Comparison of ENCODE assay signal across 32 cellular contexts in genomic region chr4:150743564-150744342, GRCh38.
A peak's percentile ranks its signal among the peaks of the same experiment; 100 is the strongest.
DNase-seq lines count a peak whose midpoint lies in the region; ATAC-seq, FAIRE-seq and TF ChIP-seq lines count a peak whose summit lies in the region.
"Had no signal": no experiment of that assay in that cellular context is flagged by ENCODE, and none has a peak within 500 bp of the region (broad histone marks: within the 10 kb centered on the region; RNA-seq: fewer than 3 reads in every experiment).

No MANE protein-coding gene starts in this region.

- H3K4me2 ChIP-seq in HepG2 (ENCODE audit: low read depth, low read length) (no peak overlapping the region), hepatocyte (no peak overlapping the region)

- no peaks in the 10 kb centered on the region for H3K36me3 ChIP-seq in HepG2 (replicated peaks in 1 of 2; ENCODE audit: control insufficient read depth in 1 of 2, insufficient read depth in 2 of 2, low read length in 2 of 2)
- no peaks in the 10 kb centered on the region for H3K36me3 ChIP-seq in right lobe of liver
- peaks cover 7% of the 10 kb centered on the region; the same call in 1 of the 2 replicates for H3K36me3 ChIP-seq in RWPE2 (ENCODE audit: low read depth)
- no peaks in the 10 kb centered on the region for H3K36me3 ChIP-seq in hepatocyte (replicated peaks; ENCODE audit: insufficient read depth, low read depth)
- H3K36me3 ChIP-seq: gastrocnemius medialis, left ventricle myocardium inferior, right atrium auricular region, WERI-Rb-1 had no signal

- no peak for TF ChIP-seq POLR2A in HepG2 (IDR thresholded peaks at IDR 0.05; ENCODE audit: insufficient read depth in 1 of 2, low read depth in 2 of 2, low read length in 2 of 2)
- no peak for TF ChIP-seq POLR2A in right lobe of liver (IDR thresholded peaks at IDR 0.05)

- no peak for TF ChIP-seq RAD21 in HepG2 (CRISPR knock-in tag; IDR thresholded peaks at IDR 0.05)

- no peaks in the 10 kb centered on the region for H3K27me3 Mint-ChIP-seq in stimulated activated memory B cell treated with anti-CD40 and anti-IgM and Interleukin-4, amounts not matched to agents 10 μg/mL and 1 μg/mL and 100 μg/mL, for 72 hours
- H3K27me3 Mint-ChIP-seq: activated CD4-positive, alpha-beta T cell treated with anti-CD3 and anti-CD28 coated beads, Interleukin-2, amount 10 ng/mL, durations not matched to agents 7 days and 5 days had no signal

- DNase-seq in HepG2 (ENCODE audit: low spot score): no peak
- DNase-seq in right lobe of liver: no peak
- DNase-seq in RWPE2 (ENCODE audit: low spot score): no peak
- peak; percentile 19 for DNase-seq in choroid plexus epithelial cell (ENCODE audit: low read depth)
- DNase-seq in activated CD4-positive, CD25-positive, alpha-beta regulatory T cell (lab: John Stamatoyannopoulos, UW): no peak
- DNase-seq in hepatocyte (ENCODE audit: low spot score): no peak
- DNase-seq: activated CD4-positive, alpha-beta T cell treated with anti-CD3 and anti-CD28 coated beads, Interleukin-2, amount 10 ng/mL, durations not matched to agents 7 days and 5 days; DMS 273 treated with DMSO at 0.1 percent for 48 hours; effector memory CD4-positive, alpha-beta T cell; gastrocnemius medialis; GM23248; hippocampal formation; immature natural killer cell; left ventricle myocardium inferior; NCI-H1048; NCI-H187 treated with DMSO at 0.1 percent for 48 hours; stimulated activated CD4-positive, alpha-beta T cell treated with anti-CD3 and anti-CD28 coated beads, Interleukin-12 subunit alpha, Interleukin-12 subunit beta, amount 100 ng/mL, for 4 hours; stimulated activated CD4-positive, alpha-beta T cell treated with anti-CD3 and anti-CD28 coated beads, Interleukin-4, amount 100 ng/mL, for 4 hours; stimulated activated naive CD4-positive, alpha-beta T cell treated with Interleukin-2 at 50 U/mL for 16 hours; T-helper 2 cell; testis; WERI-Rb-1 had no signal

- H3K36me3 Mint-ChIP-seq in stimulated activated memory B cell treated with anti-CD40 and anti-IgM and Interleukin-4, amounts not matched to agents 10 μg/mL and 1 μg/mL and 100 μg/mL, for 72 hours: peaks cover 56% of the 10 kb centered on the region

- H3K4me3 Mint-ChIP-seq in stimulated activated memory B cell treated with anti-CD40 and anti-IgM and Interleukin-4, amounts not matched to agents 10 μg/mL and 1 μg/mL and 100 μg/mL, for 72 hours: no peak overlapping the region
- H3K4me3 Mint-ChIP-seq: activated CD4-positive, alpha-beta T cell treated with anti-CD3 and anti-CD28 coated beads, Interleukin-2, amount 10 ng/mL, durations not matched to agents 7 days and 5 days; brain; immature natural killer cell had no signal

- TF ChIP-seq EP300 in HepG2 (IDR thresholded peaks at IDR 0.05; ENCODE audit: low read depth in 2 of 2, low read length in 2 of 2): no peak
- no peak for TF ChIP-seq EP300 in HepG2 (CRISPR knock-in tag; IDR thresholded peaks at IDR 0.05; ENCODE audit: borderline replicate concordance)

- H3K4me1 ChIP-seq in HepG2 (ENCODE audit: insufficient read depth, low read length) (no peaks in the 10 kb centered on the region), right lobe of liver (no peaks in the 10 kb centered on the region), RWPE2 (ENCODE audit: insufficient read depth, poor library complexity, severe bottlenecking) (peaks cover 21% of the 10 kb centered on the region), hepatocyte (ENCODE audit: insufficient read depth) (no peaks in the 10 kb centered on the region)
- H3K4me1 ChIP-seq: gastrocnemius medialis, left ventricle myocardium inferior, parathyroid adenoma, right atrium auricular region, testis had no signal

- H3K9ac ChIP-seq in HepG2 (ENCODE audit: insufficient read depth, low read depth, low read length): no peak overlapping the region
- H3K9ac ChIP-seq: GM23248, parathyroid adenoma had no signal

- WGBS in HepG2 (ENCODE audit: low lambda C conversion rate): 100% methylated on average over 2 of the region's 2 CpGs
- WGBS in right lobe of liver (ENCODE audit: insufficient coverage, low coverage, low lambda C conversion rate, missing lambda C conversion rate): 65% methylated on average over 2 of the region's 2 CpGs
- 62% methylated on average over 2 of the region's 2 CpGs for WGBS in hepatocyte (ENCODE audit: low lambda C conversion rate, missing lambda C conversion rate)

- H3K27ac ChIP-seq in HepG2 (ENCODE audit: extremely low read length, insufficient read depth, low read length) (no peak overlapping the region), right lobe of liver (no peak overlapping the region), RWPE2 (ENCODE audit: poor library complexity, severe bottlenecking) (peak overlapping the region; percentile 18), hepatocyte (no peak overlapping the region)
- H3K27ac ChIP-seq: C4-2B, gastrocnemius medialis, GM23248, left ventricle myocardium inferior, parathyroid adenoma, right atrium auricular region, SK-N-MC, testis, WERI-Rb-1 had no signal

- H3K27ac Mint-ChIP-seq in stimulated activated memory B cell treated with anti-CD40 and anti-IgM and Interleukin-4, amounts not matched to agents 10 μg/mL and 1 μg/mL and 100 μg/mL, for 72 hours: peak overlapping the region; percentile 6
- H3K27ac Mint-ChIP-seq: activated CD4-positive, alpha-beta T cell treated with anti-CD3 and anti-CD28 coated beads, Interleukin-2, amount 10 ng/mL, durations not matched to agents 7 days and 5 days; activated T-helper 2 cell treated with anti-CD3 and anti-CD28 coated beads, Interferon-gamma antibody, Interleukin-2, Interleukin-4, amounts not matched to agents 10 μg/mL and 5 μg/mL and 100 μg/mL, durations not matched to agents 14 hours and 24 hours and 36 hours had no signal

- in situ Hi-C loops in HepG2 (cut with HindIII; ENCODE audit: extremely low pct_ligation_motif_present, low pct_unique_long_range_greater_than_20kb): no loop called here

- no peaks in the 10 kb centered on the region for H4K20me1 ChIP-seq in HepG2 (ENCODE audit: insufficient read depth, low read length)
- no peaks in the 10 kb centered on the region for H4K20me1 ChIP-seq in hepatocyte (ENCODE audit: insufficient read depth, poor library complexity, severe bottlenecking)

- H3K9me3 ChIP-seq in HepG2 (ENCODE audit: low read length) (no peaks in the 10 kb centered on the region), right lobe of liver (no peaks in the 10 kb centered on the region), RWPE2 (ENCODE audit: severe bottlenecking) (peaks cover 5% of the 10 kb centered on the region), hepatocyte (ENCODE audit: low read depth) (no peaks in the 10 kb centered on the region)
- H3K9me3 ChIP-seq: gastrocnemius medialis, testis had no signal

- no peaks in the 10 kb centered on the region for H3K9me2 ChIP-seq in hepatocyte (replicated peaks; ENCODE audit: insufficient read depth)

- no peak for FAIRE-seq in HepG2 (lab: Jason Lieb, UNC)
- FAIRE-seq: colon had no signal

- intact Hi-C loops in HepG2 (cut with micrococcal nuclease; ENCODE audit: unreplicated experiment) (no loop called here), right lobe of liver (cut with DNase I) (no loop called here)

- TF ChIP-seq CTCF in HepG2 (CRISPR knock-in tag; IDR thresholded peaks at IDR 0.05) (no peak), right lobe of liver (IDR thresholded peaks at IDR 0.05) (no peak), RWPE2 (IDR thresholded peaks at IDR 0.05; ENCODE audit: poor library complexity, severe bottlenecking) (no peak), choroid plexus epithelial cell (conservative IDR thresholded peaks at IDR 0.05; ENCODE audit: low read depth, low read length) (no peak), hepatocyte (IDR thresholded peaks at IDR 0.05; ENCODE audit: poor library complexity) (no peak)

- no TSS peak for BruUV-seq in HepG2 (replicated peaks; lab: Mats Ljungman, UMichigan)

- POLR2A ChIA-PET in HepG2 (lab: Yijun Ruan, JAX): no interaction called here

- H3K4me1 Mint-ChIP-seq in stimulated activated memory B cell treated with anti-CD40 and anti-IgM and Interleukin-4, amounts not matched to agents 10 μg/mL and 1 μg/mL and 100 μg/mL, for 72 hours: peaks cover 13% of the 10 kb centered on the region
- H3K4me1 Mint-ChIP-seq: activated CD4-positive, alpha-beta T cell treated with anti-CD3 and anti-CD28 coated beads, Interleukin-2, amount 10 ng/mL, durations not matched to agents 7 days and 5 days; brain had no signal

- peaks cover 4% of the 10 kb centered on the region for H3K9me3 Mint-ChIP-seq in stimulated activated memory B cell treated with anti-CD40 and anti-IgM and Interleukin-4, amounts not matched to agents 10 μg/mL and 1 μg/mL and 100 μg/mL, for 72 hours
- H3K9me3 Mint-ChIP-seq: immature natural killer cell had no signal

- H3K4me3 ChIP-seq in HepG2 (replicated peaks in 1 of 3; ENCODE audit: insufficient read depth in 1 of 3, low read depth in 2 of 3, low read length in 3 of 3) (no peak overlapping the region), right lobe of liver (no peak overlapping the region), RWPE2 (ENCODE audit: severe bottlenecking) (no peak overlapping the region), choroid plexus epithelial cell (ENCODE audit: low read depth, low read length) (no peak overlapping the region), hepatocyte (no peak overlapping the region)
- H3K4me3 ChIP-seq: gastrocnemius medialis, GM23248, left ventricle myocardium inferior, right atrium auricular region, SK-N-MC, testis had no signal

- CTCF ChIA-PET in HepG2 (lab: Yijun Ruan, JAX; ENCODE audit: low intra/inter-chr PET ratio, low total read pairs): no interaction called here

- H3K79me2 ChIP-seq in HepG2 (ENCODE audit: insufficient read depth, low read length) (no peaks in the 10 kb centered on the region), hepatocyte (no peaks in the 10 kb centered on the region)
- H3K79me2 ChIP-seq: parathyroid adenoma had no signal

- H2AFZ ChIP-seq in HepG2 (ENCODE audit: low read length): no peak overlapping the region
- H2AFZ ChIP-seq in hepatocyte: no peak overlapping the region
- H2AFZ ChIP-seq: GM23248, parathyroid adenoma had no signal

- H3K27me3 ChIP-seq in HepG2 (ENCODE audit: control insufficient read depth in 1 of 2, insufficient read depth in 2 of 2, low read length in 2 of 2) (no peaks in the 10 kb centered on the region), right lobe of liver (no peaks in the 10 kb centered on the region), RWPE2 (ENCODE audit: insufficient read depth, poor library complexity, severe bottlenecking) (no peaks in the 10 kb centered on the region), hepatocyte (no peaks in the 10 kb centered on the region)
- H3K27me3 ChIP-seq: gastrocnemius medialis, right atrium auricular region, testis had no signal

- no peak for ATAC-seq in HepG2
- no peak for ATAC-seq in right lobe of liver
- 0 out of 3 replicates have a peak, but pooled peaks have one; percentile 35 for ATAC-seq in RWPE2 (ENCODE audit: low read depth)
- no peak for ATAC-seq in stimulated activated memory B cell treated with anti-CD40 and anti-IgM and Interleukin-4, amounts not matched to agents 10 μg/mL and 1 μg/mL and 100 μg/mL, for 72 hours
- ATAC-seq in HG03457 (IDR thresholded peaks at IDR 0.05; ENCODE audit: unreplicated experiment): no peak
- ATAC-seq: esophagus mucosa, gastrocnemius medialis had no signal

TF ChIP-seq in HepG2, 621 proteins besides CTCF, POLR2A, EP300 and RAD21:
- TF ChIP-seq SNAPC2 (CRISPR knock-in tag; IDR thresholded peaks at IDR 0.05) (no peak), ATF7 (IDR thresholded peaks at IDR 0.05) (peak; percentile 25; the same call in 1 of the 2 replicates), ATF7 (CRISPR knock-in tag; IDR thresholded peaks at IDR 0.05) (no peak)
